In genomic region chr19:37914908-37915307, GRCh38 we compare ENCODE assay signal across 15 cellular contexts. TPM values are rescaled to one million over a fixed set of nuclear protein-coding genes. Genes with fewer than 3 reads are reported as not detected.
A peak's percentile ranks its signal among the peaks of the same experiment; 100 is the strongest.
DNase-seq lines count a peak whose midpoint lies in the region; ATAC-seq, FAIRE-seq and TF ChIP-seq lines count a peak whose summit lies in the region.
"Had no signal": no experiment of that assay in that cellular context is flagged by ENCODE, and none has a peak within 500 bp of the region (broad histone marks: within the 10 kb centered on the region; RNA-seq: fewer than 3 reads in every experiment).

No MANE protein-coding gene starts in this region.

- no peaks in the 10 kb centered on the region for H4K20me1 ChIP-seq in Loucy (ENCODE audit: insufficient read depth, low read length, poor library complexity, severe bottlenecking)

- no peaks in the 10 kb centered on the region for H3K27me3 ChIP-seq in CD4-positive, alpha-beta T cell (ENCODE audit: control insufficient read depth, insufficient read depth, low read length)
- H3K27me3 ChIP-seq in Loucy (ENCODE audit: insufficient read depth, low read length, poor library complexity, severe bottlenecking) (no peaks in the 10 kb centered on the region), small intestine (ENCODE audit: control insufficient read depth in 2 of 2, insufficient read depth in 2 of 2, low read length in 2 of 2) (no peaks in the 10 kb centered on the region)
- H3K27me3 ChIP-seq: breast epithelium, right atrium auricular region had no signal

- no peaks in the 10 kb centered on the region for H3K9me2 ChIP-seq in Loucy (replicated peaks; ENCODE audit: low read depth, low read length)

- CTCF ChIA-PET in CD4-positive, alpha-beta T cell (lab: Charles Lee): interaction anchor here (1.1 kb wide), 1 partner anchor 12 kb away, joined by 3 read pairs; no protein-coding TSS in a partner anchor
- CTCF ChIA-PET in WTC11 (lab: Charles Lee): interaction anchor here (1.4 kb wide), 1 partner anchor 13 kb away, joined by 3 read pairs; no protein-coding TSS in a partner anchor

- H3K79me2 ChIP-seq in Loucy (ENCODE audit: insufficient read depth, low read length): peaks cover 52% of the 10 kb centered on the region; the same call in 1 of the 2 replicates

- no peak for ATAC-seq in CD4-positive, alpha-beta T cell (ENCODE audit: poor library complexity)
- no peak for ATAC-seq in WTC11

- H3K4me1 ChIP-seq in Loucy (ENCODE audit: insufficient read depth, low read length, poor library complexity, severe bottlenecking): peaks cover 13% of the 10 kb centered on the region
- H3K4me1 ChIP-seq in small intestine (ENCODE audit: control insufficient read depth in 2 of 2, insufficient read depth in 1 of 2, low read depth in 1 of 2, low read length in 1 of 2): no peaks in the 10 kb centered on the region
- H3K4me1 ChIP-seq: breast epithelium, right atrium auricular region had no signal

- DNase-seq in CD4-positive, alpha-beta T cell: no peak
- DNase-seq in WTC11 (ENCODE audit: low spot score): no peak
- no peak for DNase-seq in small intestine
- DNase-seq in cerebellum (ENCODE audit: low spot score): no peak
- DNase-seq in stimulated activated CD4-positive, alpha-beta T cell treated with anti-CD3 and anti-CD28 coated beads, Interleukin-4, amount 100 ng/mL, for 4 hours: no peak
- DNase-seq in activated effector memory CD4-positive, alpha-beta T cell treated with anti-CD3 and anti-CD28 coated beads, Interleukin-2, amount 50 U/mL, for 16 hours: no peak

- FAIRE-seq in small intestine (lab: Jason Lieb, UNC): no peak

- intact Hi-C loops in CD4-positive, alpha-beta T cell (cut with DNase I, micrococcal nuclease): no loop called here

- peak overlapping the region; percentile 64 for H3K27ac Mint-ChIP-seq in CD4-positive, alpha-beta T cell
- H3K27ac Mint-ChIP-seq in WTC11: peak overlapping the region; percentile 88

- H3K4me1 Mint-ChIP-seq in CD4-positive, alpha-beta T cell (ENCODE audit: low read depth): peaks cover 16% of the 10 kb centered on the region
- H3K4me1 Mint-ChIP-seq in WTC11: peaks cover 28% of the 10 kb centered on the region

- WGBS in small intestine, 3 donors: 34 to 71% (median 60%) methylated on average over 2 of the region's 2 CpGs

- peak overlapping the region; percentile 43 for H3K4me2 ChIP-seq in Loucy (ENCODE audit: low read depth, low read length, poor library complexity, severe bottlenecking)

- no peaks in the 10 kb centered on the region for H3K27me3 Mint-ChIP-seq in CD4-positive, alpha-beta T cell
- H3K27me3 Mint-ChIP-seq in WTC11 (ENCODE audit: low read depth): no peaks in the 10 kb centered on the region

- POLR2A ChIA-PET in CD4-positive, alpha-beta T cell (lab: Charles Lee): no interaction called here
- POLR2A ChIA-PET in WTC11 (lab: Charles Lee): no interaction called here

- H3K27ac ChIP-seq in CD4-positive, alpha-beta T cell (ENCODE audit: low read depth, low read length): no peak overlapping the region
- peak overlapping the region in 1 of 2 donors; percentile 56 for H3K27ac ChIP-seq in small intestine (ENCODE audit: low read depth in 1 of 2, low read length in 1 of 2)
- H3K27ac ChIP-seq: breast epithelium, C4-2B, right atrium auricular region, RWPE1 had no signal

- H3F3A ChIP-seq in Loucy (ENCODE audit: low read depth): no peaks in the 10 kb centered on the region

- H3K36me3 ChIP-seq in Loucy (ENCODE audit: insufficient read depth, low read length) (no peaks in the 10 kb centered on the region), small intestine (ENCODE audit: control insufficient read depth in 2 of 2, insufficient read depth in 2 of 2, low read length in 2 of 2) (no peaks in the 10 kb centered on the region)
- H3K36me3 ChIP-seq: breast epithelium, right atrium auricular region had no signal

- peak; percentile 31 for TF ChIP-seq POLR2A in GM18526 (IDR thresholded peaks at IDR 0.05; ENCODE audit: extremely low read depth, insufficient read length)

- no peak overlapping the region for H3K4me3 Mint-ChIP-seq in CD4-positive, alpha-beta T cell
- H3K4me3 Mint-ChIP-seq in WTC11: no peak overlapping the region; the same call in 1 of the 2 replicates

- H3K9me3 Mint-ChIP-seq in CD4-positive, alpha-beta T cell: no peaks in the 10 kb centered on the region
- H3K9me3 Mint-ChIP-seq in WTC11: no peaks in the 10 kb centered on the region

- H3K9ac ChIP-seq in Loucy (ENCODE audit: low read depth, low read length, poor library complexity, severe bottlenecking): peak overlapping the region; percentile 9

- peaks cover 11% of the 10 kb centered on the region for H3K36me3 Mint-ChIP-seq in CD4-positive, alpha-beta T cell (ENCODE audit: low read depth)
- peaks cover 5% of the 10 kb centered on the region; the same call in 1 of the 2 replicates for H3K36me3 Mint-ChIP-seq in WTC11

- no peaks in the 10 kb centered on the region for H3K9me3 ChIP-seq in CD4-positive, alpha-beta T cell (ENCODE audit: control insufficient read depth, low read length)
- no peaks in the 10 kb centered on the region for H3K9me3 ChIP-seq in Loucy (ENCODE audit: insufficient read depth, low read depth, low read length)
- no peaks in the 10 kb centered on the region for H3K9me3 ChIP-seq in small intestine (ENCODE audit: control insufficient read depth, low read depth)
- H3K9me3 ChIP-seq: breast epithelium, right atrium auricular region had no signal

- H3K4me3 ChIP-seq in Loucy (ENCODE audit: low read length, poor library complexity, severe bottlenecking) (no peak overlapping the region), small intestine (ENCODE audit: low read depth in 1 of 2, low read length in 2 of 2) (no peak overlapping the region)
- H3K4me3 ChIP-seq: breast epithelium, right atrium auricular region had no signal

- no peak for TF ChIP-seq CTCF in CD4-positive, alpha-beta T cell (IDR thresholded peaks at IDR 0.05)
- TF ChIP-seq CTCF in Loucy (conservative IDR thresholded peaks at IDR 0.05; ENCODE audit: low read length) (no peak), WTC11 (IDR thresholded peaks at IDR 0.05) (no peak)

- H2AFZ ChIP-seq in Loucy (ENCODE audit: low read length): no peak overlapping the region

TF ChIP-seq in WTC11, 78 proteins besides CTCF, POLR2A, EP300 and RAD21:
- TF ChIP-seq FOXJ3 (CRISPR knock-in tag; IDR thresholded peaks at IDR 0.05; ENCODE audit: borderline replicate concordance): no peak
- TF ChIP-seq TEAD4 (CRISPR knock-in tag; IDR thresholded peaks at IDR 0.05): no peak
- TF ChIP-seq ZBTB21 (CRISPR knock-in tag; IDR thresholded peaks at IDR 0.05; ENCODE audit: borderline replicate concordance): no peak
- no peak for TF ChIP-seq MXD4 (CRISPR knock-in tag; IDR thresholded peaks at IDR 0.05; ENCODE audit: borderline replicate concordance)
- TF ChIP-seq CREM (CRISPR knock-in tag; IDR thresholded peaks at IDR 0.05): no peak
- TF ChIP-seq ZBTB43 (CRISPR knock-in tag; IDR thresholded peaks at IDR 0.05): no peak
TF ChIP-seq in WTC11: peak in this region for 0.

RNA-seq across cellular contexts. Expression of gene SIPA1L3, which starts 7.9 kb away (rescaled TPM):
- total RNA-seq in CD4-positive, alpha-beta T cell: 10 to 100 TPM; 15.5 to 17.7 TPM
- total RNA-seq in WTC11 (2021): 41.5 to 44.4 TPM (median 42.4 TPM) in 3 replicates
- 10 to 100 TPM; 19.2 to 36.2 (median 31.9) TPM for polyA plus RNA-seq in small intestine
- total RNA-seq in cerebellum: 32.1 TPM

RNA-seq across cellular contexts. Expression of gene WDR87, which starts 8.5 kb away (rescaled TPM):
- total RNA-seq in CD4-positive, alpha-beta T cell: not detected
- total RNA-seq in WTC11 (2021) (not detected in 3 replicates), cerebellum (not detected)
- not detected for polyA plus RNA-seq in small intestine
- total RNA-seq: activated CD8-positive, alpha-beta memory T cell treated with anti-CD3 and anti-CD28 coated beads for 36 hours; breast epithelium; LHCN-M2; lung microvascular endothelial cell; right atrium auricular region had no signal
